Comparison of ENCODE assay signal across 8 cellular contexts in genomic region chr11:104343578-104343977, GRCh38.
DNase-seq lines count a peak whose midpoint lies in the region; ATAC-seq and TF ChIP-seq lines count a peak whose summit lies in the region.

No MANE protein-coding gene starts in this region.

- H3K27me3 ChIP-seq in RWPE2 (ENCODE audit: insufficient read depth, poor library complexity, severe bottlenecking), result no peaks in the 10 kb centered on the region

- H3K4me3 ChIP-seq in RWPE2 (ENCODE audit: severe bottlenecking) (no peak overlapping the region), mucosa of descending colon (no peak overlapping the region)

- H3K36me3 ChIP-seq in RWPE2 (ENCODE audit: low read depth) (no peaks in the 10 kb centered on the region), mucosa of descending colon (ENCODE audit: low read depth) (no peaks in the 10 kb centered on the region)

- intact Hi-C loops in mucosa of descending colon (cut with DNase I, micrococcal nuclease), result no loop called here

- no peak for DNase-seq in RWPE2 (ENCODE audit: low spot score)
- DNase-seq in mucosa of descending colon, result no peak
- no peak for DNase-seq in HuH-7.5 (ENCODE audit: low spot score)
- no peak for DNase-seq in NCI-H2171 treated with DMSO at 0.1 percent for 48 hours (lab: John Stamatoyannopoulos, UW)
- no peak for DNase-seq in NCI-H226
- DNase-seq in DMS79 treated with DMSO at 0.1 percent for 48 hours (lab: John Stamatoyannopoulos, UW), result no peak

- H3K9me3 ChIP-seq in RWPE2 (ENCODE audit: severe bottlenecking), result no peaks in the 10 kb centered on the region
- H3K9me3 ChIP-seq in mucosa of descending colon, result no peaks in the 10 kb centered on the region

- no peak overlapping the region for H3K27ac ChIP-seq in RWPE2 (ENCODE audit: poor library complexity, severe bottlenecking)

- ATAC-seq in GM18517 (IDR thresholded peaks at IDR 0.05; ENCODE audit: unreplicated experiment), result peak; percentile 77
- ATAC-seq in HG02759 (IDR thresholded peaks at IDR 0.05; ENCODE audit: unreplicated experiment), result peak; percentile 64
- ATAC-seq in RWPE2 (ENCODE audit: low read depth), result no peak
- ATAC-seq in mucosa of descending colon, result peak; percentile 25

- H3K4me1 ChIP-seq in RWPE2 (ENCODE audit: insufficient read depth, poor library complexity, severe bottlenecking) (no peaks in the 10 kb centered on the region), mucosa of descending colon (ENCODE audit: low read depth) (no peaks in the 10 kb centered on the region)

- peak; percentile 33 for TF ChIP-seq CTCF in RWPE2 (IDR thresholded peaks at IDR 0.05; ENCODE audit: poor library complexity, severe bottlenecking)
- no peak for TF ChIP-seq CTCF in mucosa of descending colon (IDR thresholded peaks at IDR 0.05)
